6 cellular contexts compared by ENCODE assay signal in genomic region chr1:156590326-156591180, GRCh38. TPM values are rescaled to one million over a fixed set of nuclear protein-coding genes. Genes with fewer than 3 reads are reported as not detected.
DNase-seq lines count a peak whose midpoint lies in the region; ATAC-seq and TF ChIP-seq lines count a peak whose summit lies in the region.

No MANE protein-coding gene starts in this region.

- H3K36me3 ChIP-seq in A673 (ENCODE audit: insufficient read depth, low read length, poor library complexity, severe bottlenecking), result peaks cover 25% of the 10 kb centered on the region
- H3K36me3 ChIP-seq in OCI-LY3 (replicated peaks; ENCODE audit: low read depth, low read length), result peaks cover 29% of the 10 kb centered on the region
- peaks cover 32% of the 10 kb centered on the region for H3K36me3 ChIP-seq in HAP-1 (replicated peaks)

- no peak for TF ChIP-seq CTCF in A673 (conservative IDR thresholded peaks at IDR 0.05; ENCODE audit: low read depth, low read length)
- TF ChIP-seq CTCF in OCI-LY3 (IDR thresholded peaks at IDR 0.05; ENCODE audit: low read depth, low read length), result no peak

- DNase-seq in A673 (ENCODE audit: low spot score), result no peak
- peak; percentile 48 for DNase-seq in islet precursor cell
- no peak for DNase-seq in HAP-1 (ENCODE audit: low spot score in 2 of 2)

- intact Hi-C loops in A673 (cut with micrococcal nuclease; ENCODE audit: unreplicated experiment), result no loop called here

- H3K9me3 ChIP-seq in A673 (ENCODE audit: low read depth, low read length, poor library complexity, severe bottlenecking) (no peaks in the 10 kb centered on the region), OCI-LY3 (ENCODE audit: insufficient read depth, low read length) (no peaks in the 10 kb centered on the region), HAP-1 (no peaks in the 10 kb centered on the region)

- H3K27me3 ChIP-seq in A673 (replicated peaks; ENCODE audit: insufficient read depth, low read depth, low read length, poor library complexity), result no peaks in the 10 kb centered on the region
- H3K27me3 ChIP-seq in OCI-LY3 (ENCODE audit: low read depth, low read length), result no peaks in the 10 kb centered on the region
- no peaks in the 10 kb centered on the region for H3K27me3 ChIP-seq in HAP-1 (ENCODE audit: low read depth)

- H4K20me1 ChIP-seq in OCI-LY3 (ENCODE audit: insufficient read depth, low read length), result no peaks in the 10 kb centered on the region

- no TSS peak for BruUV-seq in A673 (replicated peaks; lab: Mats Ljungman, UMichigan)

- in situ Hi-C loops in HAP-1 (cut with MboI; ENCODE audit: low sequenced_read_pairs), result no loop called here

- peak overlapping the region; percentile 84 for H3K4me3 ChIP-seq in A673 (ENCODE audit: low read depth, low read length, poor library complexity, severe bottlenecking)
- H3K4me3 ChIP-seq in OCI-LY3 (ENCODE audit: low read length), result peak overlapping the region; percentile 80
- no peak overlapping the region for H3K4me3 ChIP-seq in HAP-1

- H3K27ac ChIP-seq in A673 (ENCODE audit: low read depth, low read length, poor library complexity, severe bottlenecking), result peak overlapping the region; percentile 88
- peak overlapping the region; percentile 45 for H3K27ac ChIP-seq in OCI-LY3 (ENCODE audit: low read length)

- POLR2A ChIA-PET in A673 (lab: Charles Lee; ENCODE audit: low non-redundant PET), result no interaction called here

- no peak for ATAC-seq in GM18505 (IDR thresholded peaks at IDR 0.05; ENCODE audit: unreplicated experiment)
- no peak for ATAC-seq in HG03565 (IDR thresholded peaks at IDR 0.05; ENCODE audit: unreplicated experiment)

- H2AFZ ChIP-seq in OCI-LY3 (ENCODE audit: low read depth, low read length), result peak overlapping the region; percentile 89

- H3K9ac ChIP-seq in OCI-LY3 (ENCODE audit: low read length), result peak overlapping the region; percentile 80

- peak overlapping the region; percentile 88 for H3K4me2 ChIP-seq in OCI-LY3 (ENCODE audit: low read length)

- H3K79me2 ChIP-seq in OCI-LY3 (ENCODE audit: low read length), result peaks cover 18% of the 10 kb centered on the region

- CTCF ChIA-PET in A673 (lab: Charles Lee), result interaction anchor here (1.2 to 1.7 kb wide), 2 partner anchors 11 to 208 kb away, joined by 4 to 9 read pairs; partner anchors contain the start of gene GPATCH4

- no peak for TF ChIP-seq POLR2A in GM18505 (IDR thresholded peaks at IDR 0.05; ENCODE audit: borderline replicate concordance, extremely low read depth, insufficient read depth, insufficient read length)

- peaks cover 4% of the 10 kb centered on the region for H3K4me1 ChIP-seq in A673 (ENCODE audit: insufficient read depth, low read length, poor library complexity, severe bottlenecking)
- peaks cover 17% of the 10 kb centered on the region for H3K4me1 ChIP-seq in OCI-LY3 (ENCODE audit: low read length)
- peaks cover 7% of the 10 kb centered on the region for H3K4me1 ChIP-seq in HAP-1

RNA-seq across cellular contexts. Expression of gene NAXE, which starts 1.0 kb away (rescaled TPM):
- 125 and 138 TPM in 2 replicates for total RNA-seq in A673 (2021)

RNA-seq across cellular contexts. Expression of gene GPATCH4, which starts 10.7 kb away (rescaled TPM):
- 66.8 and 84.2 TPM in 2 replicates for total RNA-seq in A673 (2021)

RNA-seq across cellular contexts. Expression of gene TTC24, which starts 11.0 kb away (rescaled TPM):
- not detected in 2 replicates for total RNA-seq in A673 (2021)

RNA-seq across cellular contexts. Expression of gene IQGAP3, which starts 18.2 kb away (rescaled TPM):
- 35.3 and 37.5 TPM in 2 replicates for total RNA-seq in A673 (2021)

RNA-seq across cellular contexts. Expression of gene HAPLN2, which starts 28.7 kb away (rescaled TPM):
- total RNA-seq in A673 (2021), result not detected in 2 replicates
